In genomic region chr1:203165800-203166161, GRCh38 we compare ENCODE assay signal across 29 cellular contexts. TPM values are rescaled to one million over a fixed set of nuclear protein-coding genes. Genes with fewer than 3 reads are reported as not detected.
"Had no signal": no experiment of that assay in that cellular context is flagged by ENCODE, and none has a peak within 500 bp of the region (broad histone marks: within the 10 kb centered on the region; RNA-seq: fewer than 3 reads in every experiment).

No MANE protein-coding gene starts in this region.

- H3K36me3 Mint-ChIP-seq: natural killer cell treated with Interleukin-12 subunit alpha and Interleukin-12 subunit beta and Interleukin-15 and Interleukin-18, amount 100 ng/mL, for 72 hours; stimulated activated effector memory CD8-positive, alpha-beta T cell treated with anti-CD3 and anti-CD28 coated beads, Interleukin-12 subunit alpha, Interleukin-12 subunit beta, amount 100 ng/mL, for 72 hours had no signal

- H3K27ac ChIP-seq: epithelial cell of prostate, gastrocnemius medialis, hepatocyte, left ventricle myocardium inferior, lower lobe of right lung, neural progenitor cell, ovary, psoas muscle, sigmoid colon, stomach, testis, tibial artery, upper lobe of left lung had no signal

- FAIRE-seq: islet of Langerhans, urothelium cell line had no signal

- ATAC-seq: natural killer cell treated with Interleukin-12 subunit alpha and Interleukin-12 subunit beta and Interleukin-15 and Interleukin-18, amount 100 ng/mL, for 72 hours had no signal

- H3K79me2 ChIP-seq: hepatocyte had no signal

- H3K4me3 ChIP-seq: gastrocnemius medialis, hepatocyte, left ventricle myocardium inferior, lower lobe of right lung, neural progenitor cell, ovary, psoas muscle, sigmoid colon, stomach, testis, tibial artery, upper lobe of left lung had no signal

- H3K4me2 ChIP-seq: hepatocyte, neural progenitor cell had no signal

- H3K4me1 ChIP-seq: gastrocnemius medialis, left ventricle myocardium inferior, lower lobe of right lung, neural progenitor cell, psoas muscle, sigmoid colon, tibial artery, upper lobe of left lung had no signal

- H3K9me3 Mint-ChIP-seq: endodermal cell; natural killer cell treated with Interleukin-12 subunit alpha and Interleukin-12 subunit beta and Interleukin-15 and Interleukin-18, amount 100 ng/mL, for 72 hours; stimulated activated effector memory CD8-positive, alpha-beta T cell treated with anti-CD3 and anti-CD28 coated beads, Interleukin-12 subunit alpha, Interleukin-12 subunit beta, amount 100 ng/mL, for 72 hours had no signal

- H3K27me3 ChIP-seq: hepatocyte, neural progenitor cell, ovary, sigmoid colon, testis, upper lobe of left lung had no signal

- DNase-seq: effector CD8-positive, alpha-beta T cell; gastrocnemius medialis; kidney glomerular epithelial cell; left ventricle myocardium inferior; ovary; right cardiac atrium; sigmoid colon; stimulated activated CD4-positive, alpha-beta T cell treated with anti-CD3 and anti-CD28 coated beads, Interleukin-2, amount 100 ng/mL, for 24 hours; stimulated activated CD4-positive, alpha-beta T cell treated with anti-CD3 and anti-CD28 coated beads, Interleukin-4, amount 100 ng/mL, for 24 hours; stimulated activated naive CD4-positive, alpha-beta T cell treated with Interleukin-2 at 50 U/mL for 16 hours; tibial artery had no signal

- H3K9me3 ChIP-seq: gastrocnemius medialis, left ventricle myocardium inferior, lower lobe of right lung, ovary, psoas muscle, sigmoid colon, stomach, testis, tibial artery, upper lobe of left lung had no signal

- H3K4me3 Mint-ChIP-seq: endodermal cell; natural killer cell treated with Interleukin-12 subunit alpha and Interleukin-12 subunit beta and Interleukin-15 and Interleukin-18, amount 100 ng/mL, for 72 hours; neural progenitor cell; stimulated activated effector memory CD8-positive, alpha-beta T cell treated with anti-CD3 and anti-CD28 coated beads, Interleukin-12 subunit alpha, Interleukin-12 subunit beta, amount 100 ng/mL, for 72 hours had no signal

- H3K27ac Mint-ChIP-seq: endodermal cell; natural killer cell treated with Interleukin-12 subunit alpha and Interleukin-12 subunit beta and Interleukin-15 and Interleukin-18, amount 100 ng/mL, for 72 hours; neural progenitor cell; stimulated activated effector memory CD8-positive, alpha-beta T cell treated with anti-CD3 and anti-CD28 coated beads, Interleukin-12 subunit alpha, Interleukin-12 subunit beta, amount 100 ng/mL, for 72 hours had no signal

- H2AFZ ChIP-seq: hepatocyte, neural progenitor cell had no signal

- H3K36me3 ChIP-seq: gastrocnemius medialis, lower lobe of right lung, neural progenitor cell, ovary, sigmoid colon, stomach, upper lobe of left lung had no signal

- H3K9ac ChIP-seq: neural progenitor cell had no signal

RNA-seq across cellular contexts. Expression of gene MYBPH, which starts 9.8 kb away (rescaled TPM):
- total RNA-seq: endodermal cell; esophagus mucosa; glomerular endothelial cell; hepatocyte; left colon; left ventricle myocardium inferior; lower lobe of right lung; natural killer cell treated with Interleukin-12 subunit alpha and Interleukin-12 subunit beta and Interleukin-15 and Interleukin-18, amount 100 ng/mL, for 72 hours; renal cortical epithelial cell; right cardiac atrium; sigmoid colon; stomach; subcutaneous adipose tissue had no signal
- polyA plus RNA-seq: sigmoid colon had no signal

RNA-seq across cellular contexts. Expression of gene CHI3L1, which starts 20.7 kb away (rescaled TPM):
- total RNA-seq: left ventricle myocardium inferior had no signal

RNA-seq across cellular contexts. Expression of gene ADORA1, which starts 38.3 kb away (rescaled TPM):
- total RNA-seq: glomerular endothelial cell; natural killer cell treated with Interleukin-12 subunit alpha and Interleukin-12 subunit beta and Interleukin-15 and Interleukin-18, amount 100 ng/mL, for 72 hours had no signal
